ENCODE assay signal across 8 cellular contexts in the genomic region with DNA sequence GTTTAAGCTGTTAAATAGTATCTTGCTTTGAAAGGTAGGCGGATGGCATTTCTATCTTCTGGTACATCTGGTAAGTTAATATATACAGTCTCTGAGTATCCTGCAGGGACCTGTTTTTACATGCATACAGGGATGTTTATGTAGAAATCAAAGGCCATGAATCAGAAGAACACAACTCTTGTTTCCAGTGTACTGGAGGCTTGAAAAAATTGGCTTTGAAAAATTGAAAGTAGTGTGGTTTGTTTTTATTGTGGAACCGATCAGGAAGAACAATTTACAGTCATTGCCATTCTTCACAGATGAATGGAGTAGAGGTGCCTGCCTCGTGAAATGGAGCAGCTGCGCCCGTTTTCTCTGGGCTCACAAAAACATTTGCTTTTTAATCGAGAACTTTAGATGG. TPM values are rescaled to one million over a fixed set of nuclear protein-coding genes. Genes with fewer than 3 reads are reported as not detected.
DNase-seq lines count a peak whose midpoint lies in the region; ATAC-seq and TF ChIP-seq lines count a peak whose summit lies in the region.

No MANE protein-coding gene starts in this region.

- TF ChIP-seq CTCF in epithelial cell of esophagus (IDR thresholded peaks at IDR 0.05; ENCODE audit: insufficient read depth, low read depth, low read length, missing control alignments): no peak

- no peak for ATAC-seq in GM21528 (IDR thresholded peaks at IDR 0.05; ENCODE audit: low FRiP score, unreplicated experiment)
- ATAC-seq in HG03159 (IDR thresholded peaks at IDR 0.05; ENCODE audit: unreplicated experiment): no peak

- peak overlapping the region; percentile 35 for H3K4me3 ChIP-seq in epithelial cell of esophagus (ENCODE audit: low read length)

- DNase-seq in DMS53 (lab: John Stamatoyannopoulos, UW): peak; percentile 67
- peak; percentile 15 for DNase-seq in HCEC 1CT
- DNase-seq in NCI-H526 treated with DMSO at 0.1 percent for 48 hours (lab: John Stamatoyannopoulos, UW): peak; percentile 42
- DNase-seq in epithelial cell of esophagus (ENCODE audit: low read depth): peak; percentile 95
- no peak for DNase-seq in EL
- DNase-seq in A172 (ENCODE audit: low spot score): no peak

RNA-seq across cellular contexts. Expression of a gene that starts 54.0 kb away (rescaled TPM):
- total RNA-seq in A172 (2014; rRNA removed; shearing (Covaris generic)): 89.1 and 98.9 TPM in 2 replicates

Comparison
In these comparisons a context has a peak if more than half of its experiments do, and no peak if none do; other contexts are left out.
1. DNase-seq: peak in DMS53 (single experiment), HCEC 1CT (single experiment), NCI-H526 treated with DMSO at 0.1 percent for 48 hours (single experiment) and epithelial cell of esophagus (single experiment); none in EL (single experiment) and A172 (single experiment).